ENCODE assay signal across 32 cellular contexts in the genomic region with DNA sequence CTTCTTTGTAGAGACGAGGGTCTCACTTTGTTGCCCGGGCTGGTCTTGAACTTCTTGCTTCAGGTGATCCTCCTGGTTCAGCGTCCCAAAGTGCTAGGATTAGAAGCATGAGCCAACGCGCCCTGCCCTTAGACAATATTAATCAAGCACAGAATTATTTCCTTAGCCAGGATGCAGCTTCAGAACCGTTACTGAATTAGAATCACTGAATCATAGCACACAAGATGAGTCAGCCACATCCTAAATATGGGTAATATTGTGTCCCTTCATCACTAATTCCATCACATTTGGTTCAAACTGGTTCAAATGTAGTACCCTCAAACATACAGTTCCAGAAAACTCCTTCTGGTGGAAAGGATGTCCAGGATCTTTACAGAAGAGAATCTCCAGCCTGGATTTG.
A peak's percentile ranks its signal among the peaks of the same experiment; 100 is the strongest.
DNase-seq lines count a peak whose midpoint lies in the region; ATAC-seq, FAIRE-seq and TF ChIP-seq lines count a peak whose summit lies in the region.
"Had no signal": no experiment of that assay in that cellular context is flagged by ENCODE, and none has a peak within 500 bp of the region (broad histone marks: within the 10 kb centered on the region; RNA-seq: fewer than 3 reads in every experiment).

No MANE protein-coding gene starts in this region.

- no peaks in the 10 kb centered on the region for H3K36me3 ChIP-seq in bronchial epithelial cell (ENCODE audit: control insufficient read depth, insufficient read depth, low read length)
- H3K36me3 ChIP-seq in CD8-positive, alpha-beta memory T cell (ENCODE audit: insufficient read depth, low read length) = no peaks in the 10 kb centered on the region
- H3K36me3 ChIP-seq: gastrocnemius medialis, ovary, vagina had no signal

- H3K36me3 Mint-ChIP-seq in stimulated activated naive B cell treated with anti-CD40 and anti-IgM and Interleukin-4, amounts not matched to agents 10 μg/mL and 1 μg/mL and 100 μg/mL, for 72 hours = no peaks in the 10 kb centered on the region
- H3K36me3 Mint-ChIP-seq in CD8-positive, alpha-beta memory T cell = no peaks in the 10 kb centered on the region
- H3K36me3 Mint-ChIP-seq: activated naive CD8-positive, alpha-beta T cell treated with anti-CD3 and anti-CD28 coated beads for 36 hours; CD4-positive, CD25-positive, alpha-beta regulatory T cell; natural killer cell treated with Interleukin-12 subunit alpha and Interleukin-12 subunit beta and Interleukin-15 and Interleukin-18, amount 100 ng/mL, for 72 hours had no signal

- H3K27me3 ChIP-seq in bronchial epithelial cell (ENCODE audit: control insufficient read depth, insufficient read depth, low read length) = no peaks in the 10 kb centered on the region
- no peaks in the 10 kb centered on the region for H3K27me3 ChIP-seq in CD8-positive, alpha-beta memory T cell (ENCODE audit: insufficient read depth, low read length, poor library complexity, severe bottlenecking)
- H3K27me3 ChIP-seq: gastrocnemius medialis, ovary, vagina had no signal

- CTCF ChIA-PET in CD8-positive, alpha-beta memory T cell (lab: Charles Lee) = no interaction called here

- H3K27me3 Mint-ChIP-seq in stimulated activated naive B cell treated with anti-CD40 and anti-IgM and Interleukin-4, amounts not matched to agents 10 μg/mL and 1 μg/mL and 100 μg/mL, for 72 hours = no peaks in the 10 kb centered on the region
- peaks cover 0 to 2% of the 10 kb centered on the region in 2 donors for H3K27me3 Mint-ChIP-seq in CD8-positive, alpha-beta memory T cell
- H3K27me3 Mint-ChIP-seq: activated CD4-positive, alpha-beta T cell treated with anti-CD3 and anti-CD28 coated beads, Interleukin-2, amount 10 ng/mL, durations not matched to agents 24 days and 14 days; activated naive CD8-positive, alpha-beta T cell treated with anti-CD3 and anti-CD28 coated beads for 36 hours; CD4-positive, CD25-positive, alpha-beta regulatory T cell; natural killer cell treated with Interleukin-12 subunit alpha and Interleukin-12 subunit beta and Interleukin-15 and Interleukin-18, amount 100 ng/mL, for 72 hours had no signal

- POLR2A ChIA-PET in CD8-positive, alpha-beta memory T cell (lab: Charles Lee) = no interaction called here

- TF ChIP-seq CTCF in bronchial epithelial cell (IDR thresholded peaks at IDR 0.05; ENCODE audit: insufficient read depth, low read length, severe bottlenecking) = no peak

- peak; percentile 60 for FAIRE-seq in bronchial epithelial cell (lab: Jason Lieb, UNC)
- FAIRE-seq: HTR-8/SVneo had no signal

- H3K9me3 ChIP-seq in CD8-positive, alpha-beta memory T cell (ENCODE audit: low read length) = no peaks in the 10 kb centered on the region
- H3K9me3 ChIP-seq: gastrocnemius medialis, ovary, vagina had no signal

- H3K9me3 Mint-ChIP-seq in stimulated activated naive B cell treated with anti-CD40 and anti-IgM and Interleukin-4, amounts not matched to agents 10 μg/mL and 1 μg/mL and 100 μg/mL, for 72 hours = peaks cover 3 to 5% of the 10 kb centered on the region in 2 donors
- H3K9me3 Mint-ChIP-seq in CD8-positive, alpha-beta memory T cell = peaks cover 6 to 20% (median 13%) of the 10 kb centered on the region in 5 donors
- H3K9me3 Mint-ChIP-seq: activated CD4-positive, alpha-beta T cell treated with anti-CD3 and anti-CD28 coated beads, Interleukin-2, amount 10 ng/mL, durations not matched to agents 24 days and 14 days; natural killer cell treated with Interleukin-12 subunit alpha and Interleukin-12 subunit beta and Interleukin-15 and Interleukin-18, amount 100 ng/mL, for 72 hours had no signal

- DNase-seq in Ammon's horn (ENCODE audit: low spot score) = peak; percentile 7
- peak; percentile 59 for DNase-seq in LHCN-M2 (ENCODE audit: low read depth)
- DNase-seq in bronchial epithelial cell (ENCODE audit: low read depth) = peak; percentile 8
- peak; percentile 18 for DNase-seq in kidney tubule cell (ENCODE audit: low spot score)
- DNase-seq in NCI-H748 (lab: John Stamatoyannopoulos, UW; ENCODE audit: unreplicated experiment) = no peak
- DNase-seq in SKM-1 treated with dmso at 0.1 percent for 144 hours (lab: John Stamatoyannopoulos, UW; ENCODE audit: unreplicated experiment) = no peak
- DNase-seq in stimulated activated naive B cell treated with anti-CD40 and anti-IgM and Interleukin-4, amounts not matched to agents 10 μg/mL and 1 μg/mL and 100 μg/mL, for 72 hours = no peak
- DNase-seq in CD8-positive, alpha-beta memory T cell = no peak
- DNase-seq: activated CD4-positive, alpha-beta T cell treated with anti-CD3 and anti-CD28 coated beads, Interleukin-2, amount 10 ng/mL, durations not matched to agents 24 days and 14 days; activated naive CD8-positive, alpha-beta T cell treated with anti-CD3 and anti-CD28 coated beads for 36 hours; CD4-positive, CD25-positive, alpha-beta regulatory T cell; DMS 273 treated with DMSO at 0.1 percent for 48 hours; gastrocnemius medialis; GDM1; GOT3; hypothalamus; left ventricle myocardium superior; NCI-H1694; NCI-H2171 treated with DMSO at 0.1 percent for 48 hours; NCI-H524; ovary; stimulated activated CD4-positive, alpha-beta T cell treated with anti-CD3 and anti-CD28 coated beads, Interleukin-4, amount 100 ng/mL, for 24 hours; stimulated activated naive CD4-positive, alpha-beta T cell had no signal

- no peak for ATAC-seq in stimulated activated naive B cell treated with anti-CD40 and anti-IgM and Interleukin-4, amounts not matched to agents 10 μg/mL and 1 μg/mL and 100 μg/mL, for 72 hours (replicated peaks)
- ATAC-seq: gastrocnemius medialis; left ventricle myocardium superior; natural killer cell treated with Interleukin-12 subunit alpha and Interleukin-12 subunit beta and Interleukin-15 and Interleukin-18, amount 100 ng/mL, for 72 hours had no signal

- H3K4me1 ChIP-seq in CD8-positive, alpha-beta memory T cell (ENCODE audit: insufficient read depth, low read length) = no peaks in the 10 kb centered on the region
- H3K4me1 ChIP-seq: gastrocnemius medialis had no signal

- no peak overlapping the region for H3K27ac ChIP-seq in CD8-positive, alpha-beta memory T cell (ENCODE audit: low read depth, low read length)
- H3K27ac ChIP-seq: epithelial cell of prostate, gastrocnemius medialis, ovary, RWPE1, SK-N-MC, vagina, VCaP had no signal

- no peaks in the 10 kb centered on the region for H3K4me1 Mint-ChIP-seq in stimulated activated naive B cell treated with anti-CD40 and anti-IgM and Interleukin-4, amounts not matched to agents 10 μg/mL and 1 μg/mL and 100 μg/mL, for 72 hours
- no peaks in the 10 kb centered on the region for H3K4me1 Mint-ChIP-seq in CD8-positive, alpha-beta memory T cell
- H3K4me1 Mint-ChIP-seq: activated CD4-positive, alpha-beta T cell treated with anti-CD3 and anti-CD28 coated beads, Interleukin-2, amount 10 ng/mL, durations not matched to agents 24 days and 14 days; activated naive CD8-positive, alpha-beta T cell treated with anti-CD3 and anti-CD28 coated beads for 36 hours had no signal

- H3K4me3 ChIP-seq in bronchial epithelial cell (ENCODE audit: low read depth, low read length) = no peak overlapping the region
- no peak overlapping the region for H3K4me3 ChIP-seq in CD8-positive, alpha-beta memory T cell (ENCODE audit: low read length)
- H3K4me3 ChIP-seq: gastrocnemius medialis, ovary, SK-N-MC, vagina had no signal

- no peak overlapping the region for H3K4me3 Mint-ChIP-seq in stimulated activated naive B cell treated with anti-CD40 and anti-IgM and Interleukin-4, amounts not matched to agents 10 μg/mL and 1 μg/mL and 100 μg/mL, for 72 hours
- H3K4me3 Mint-ChIP-seq in CD8-positive, alpha-beta memory T cell = no peak overlapping the region
- H3K4me3 Mint-ChIP-seq: activated CD4-positive, alpha-beta T cell treated with anti-CD3 and anti-CD28 coated beads, Interleukin-2, amount 10 ng/mL, durations not matched to agents 24 days and 14 days; activated naive CD8-positive, alpha-beta T cell treated with anti-CD3 and anti-CD28 coated beads for 36 hours; CD4-positive, CD25-positive, alpha-beta regulatory T cell; mesothelial cell of epicardium; natural killer cell treated with Interleukin-12 subunit alpha and Interleukin-12 subunit beta and Interleukin-15 and Interleukin-18, amount 100 ng/mL, for 72 hours had no signal

- no peak overlapping the region for H3K27ac Mint-ChIP-seq in stimulated activated naive B cell treated with anti-CD40 and anti-IgM and Interleukin-4, amounts not matched to agents 10 μg/mL and 1 μg/mL and 100 μg/mL, for 72 hours
- no peak overlapping the region for H3K27ac Mint-ChIP-seq in CD8-positive, alpha-beta memory T cell
- H3K27ac Mint-ChIP-seq: activated CD4-positive, alpha-beta T cell treated with anti-CD3 and anti-CD28 coated beads, Interleukin-2, amount 10 ng/mL, durations not matched to agents 24 days and 14 days; activated naive CD8-positive, alpha-beta T cell treated with anti-CD3 and anti-CD28 coated beads for 36 hours; activated T-helper 2 cell treated with anti-CD3 and anti-CD28 coated beads, Interferon-gamma antibody, Interleukin-2, Interleukin-4, amounts not matched to agents 10 μg/mL and 5 μg/mL and 100 μg/mL, durations not matched to agents 14 hours and 24 hours and 36 hours; CD4-positive, CD25-positive, alpha-beta regulatory T cell; mesothelial cell of epicardium; natural killer cell treated with Interleukin-12 subunit alpha and Interleukin-12 subunit beta and Interleukin-15 and Interleukin-18, amount 100 ng/mL, for 72 hours had no signal

Comparison
In these comparisons a context has a peak if more than half of its experiments do, and no peak if none do; other contexts are left out.
1. DNase-seq: peak in Ammon's horn (single experiment), LHCN-M2 (single experiment), bronchial epithelial cell (single experiment) and kidney tubule cell (single experiment); none in NCI-H748 (single experiment), SKM-1 treated with dmso at 0.1 percent for 144 hours (single experiment), stimulated activated naive B cell treated with anti-CD40 and anti-IgM and Interleukin-4, amounts not matched to agents 10 μg/mL and 1 μg/mL and 100 μg/mL, for 72 hours (single experiment) and CD8-positive, alpha-beta memory T cell (0 of 5).